1 cellular context compared by ENCODE assay signal in the genomic region with DNA sequence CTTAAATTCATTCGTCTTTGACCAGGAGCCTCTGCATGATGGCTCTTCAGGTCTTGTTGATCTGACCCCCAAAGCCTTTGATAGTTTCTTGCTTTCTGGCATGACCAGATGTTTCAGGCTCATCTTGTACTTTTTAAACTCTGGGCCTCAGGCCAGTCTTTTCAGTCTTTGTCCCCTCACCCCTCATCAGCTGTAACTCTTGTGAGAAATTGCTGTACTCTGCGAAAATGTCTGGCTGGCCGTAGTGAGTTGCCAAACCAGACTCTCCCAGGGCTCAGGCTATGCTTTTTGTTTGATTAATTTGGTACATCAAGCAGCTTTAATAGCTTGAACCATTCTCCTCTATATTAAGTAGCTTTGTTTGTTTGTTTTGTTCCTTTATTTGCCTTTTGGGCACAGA.
TF ChIP-seq lines count a peak whose summit lies in the region.

No MANE protein-coding gene starts in this region.

TF ChIP-seq in IMR-90, 13 proteins besides CTCF, POLR2A, EP300 and RAD21 (continued from another document):
- TF ChIP-seq, protein P1, sequence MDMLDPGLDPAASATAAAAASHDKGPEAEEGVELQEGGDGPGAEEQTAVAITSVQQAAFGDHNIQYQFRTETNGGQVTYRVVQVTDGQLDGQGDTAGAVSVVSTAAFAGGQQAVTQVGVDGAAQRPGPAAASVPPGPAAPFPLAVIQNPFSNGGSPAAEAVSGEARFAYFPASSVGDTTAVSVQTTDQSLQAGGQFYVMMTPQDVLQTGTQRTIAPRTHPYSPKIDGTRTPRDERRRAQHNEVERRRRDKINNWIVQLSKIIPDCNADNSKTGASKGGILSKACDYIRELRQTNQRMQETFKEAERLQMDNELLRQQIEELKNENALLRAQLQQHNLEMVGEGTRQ (IDR thresholded peaks at IDR 0.05; ENCODE audit: low read depth, low read length), result no peak
- TF ChIP-seq MAFK (IDR thresholded peaks at IDR 0.05; ENCODE audit: low read depth, low read length), result no peak
- TF ChIP-seq RCOR1 (IDR thresholded peaks at IDR 0.05; ENCODE audit: insufficient replicate concordance, low read length), result no peak
- TF ChIP-seq CEBPB (IDR thresholded peaks at IDR 0.05; ENCODE audit: low read depth, low read length), result no peak
